Comparison of ENCODE assay signal across 9 cellular contexts in genomic region chr3:140128217-140129137, GRCh38.
DNase-seq lines count a peak whose midpoint lies in the region; ATAC-seq, FAIRE-seq and TF ChIP-seq lines count a peak whose summit lies in the region.
"Had no signal": no experiment of that assay in that cellular context is flagged by ENCODE, and none has a peak within 500 bp of the region (broad histone marks: within the 10 kb centered on the region; RNA-seq: fewer than 3 reads in every experiment).

No MANE protein-coding gene starts in this region.

- peak; percentile 45 for TF ChIP-seq CTCF in foreskin keratinocyte (conservative IDR thresholded peaks at IDR 0.05)

- peaks cover 3% of the 10 kb centered on the region for H3K27me3 ChIP-seq in foreskin keratinocyte

- no peak for FAIRE-seq in RCC 7860 (lab: Jason Lieb, UNC)
- FAIRE-seq: astrocyte had no signal

- DNase-seq in stimulated activated CD4-positive, alpha-beta T cell treated with anti-CD3 and anti-CD28 coated beads, Interleukin-15, amount 100 ng/mL, for 24 hours: peak; percentile 23
- DNase-seq in stimulated activated CD4-positive, alpha-beta T cell treated with anti-CD3 and anti-CD28 coated beads, Interleukin-1b, Interleukin-23, amount 100 ng/mL, for 48 hours: no peak
- DNase-seq in RCC 7860 (ENCODE audit: low spot score): peak; percentile 22
- no peak for DNase-seq in foreskin keratinocyte
- peak; percentile 31 for DNase-seq in stimulated activated CD8-positive, alpha-beta memory T cell treated with anti-CD3 and anti-CD28 coated beads, Interleukin-4, amount 100 ng/mL, for 48 hours
- no peak for DNase-seq in NOMO-1 treated with dmso at 0.1 percent for 144 hours (lab: John Stamatoyannopoulos, UW; ENCODE audit: unreplicated experiment)

- ATAC-seq in HG03280 (IDR thresholded peaks at IDR 0.05; ENCODE audit: unreplicated experiment): peak; percentile 63
- no peak for ATAC-seq in foreskin keratinocyte
- ATAC-seq in HG03139 (IDR thresholded peaks at IDR 0.05; ENCODE audit: unreplicated experiment): no peak

- H3K27ac ChIP-seq in foreskin keratinocyte: no peak overlapping the region

- no peaks in the 10 kb centered on the region for H3K4me1 ChIP-seq in foreskin keratinocyte

Comparison
In these comparisons a context has a peak if more than half of its experiments do, and no peak if none do; other contexts are left out.
1. DNase-seq: peak in stimulated activated CD4-positive, alpha-beta T cell treated with anti-CD3 and anti-CD28 coated beads, Interleukin-15, amount 100 ng/mL, for 24 hours (single experiment), RCC 7860 (single experiment) and stimulated activated CD8-positive, alpha-beta memory T cell treated with anti-CD3 and anti-CD28 coated beads, Interleukin-4, amount 100 ng/mL, for 48 hours (single experiment); none in stimulated activated CD4-positive, alpha-beta T cell treated with anti-CD3 and anti-CD28 coated beads, Interleukin-1b, Interleukin-23, amount 100 ng/mL, for 48 hours (single experiment), foreskin keratinocyte (0 of 2) and NOMO-1 treated with dmso at 0.1 percent for 144 hours (single experiment).